16 cellular contexts compared by ENCODE assay signal in the genomic region with DNA sequence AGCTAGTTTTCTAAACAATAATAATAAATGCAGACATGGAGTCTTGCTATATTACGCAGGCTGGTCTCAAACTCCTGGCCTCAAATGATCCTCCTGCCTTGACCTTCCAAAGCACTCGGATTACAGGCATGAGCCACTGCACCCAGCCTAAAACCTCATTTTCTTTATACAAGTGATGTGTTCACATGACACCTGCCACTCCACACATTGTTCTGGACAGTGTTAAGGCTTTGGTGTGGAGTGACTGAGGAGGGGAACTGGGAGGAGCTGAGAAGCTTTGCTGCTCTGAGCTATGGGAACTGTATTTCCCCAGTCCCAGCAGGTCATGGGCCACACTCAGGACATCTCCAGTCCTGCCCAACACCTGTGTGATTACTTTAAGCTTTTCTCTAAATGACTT.
DNase-seq lines count a peak whose midpoint lies in the region; TF ChIP-seq lines count a peak whose summit lies in the region.
"Had no signal": no experiment of that assay in that cellular context is flagged by ENCODE, and none has a peak within 500 bp of the region (broad histone marks: within the 10 kb centered on the region; RNA-seq: fewer than 3 reads in every experiment).

No MANE protein-coding gene starts in this region.

- no peaks in the 10 kb centered on the region for H3K9me3 ChIP-seq in WERI-Rb-1 (ENCODE audit: severe bottlenecking)
- no peaks in the 10 kb centered on the region for H3K9me3 ChIP-seq in vagina
- H3K9me3 ChIP-seq: BE2C, BLaER1 had no signal

- H3K27ac ChIP-seq in WERI-Rb-1 (no peak overlapping the region), vagina (no peak overlapping the region)
- H3K27ac ChIP-seq: BLaER1 had no signal

- H3K4me3 ChIP-seq in WERI-Rb-1 (ENCODE audit: low read depth, low read length) (no peak overlapping the region), vagina (no peak overlapping the region)
- H3K4me3 ChIP-seq: BLaER1 had no signal

- no peaks in the 10 kb centered on the region for H3K4me1 ChIP-seq in vagina
- H3K4me1 ChIP-seq: BE2C had no signal

- peak; percentile 38 for DNase-seq in SK-N-DZ (ENCODE audit: low spot score)
- DNase-seq in WERI-Rb-1: peak; percentile 53
- DNase-seq in vagina (ENCODE audit: extremely low spot score in 2 of 2): peak; percentile 34 to 58
- no peak for DNase-seq in NAMALWA (ENCODE audit: low spot score)
- DNase-seq in DMS114 treated with DMSO at 0.1 percent for 48 hours (lab: John Stamatoyannopoulos, UW; ENCODE audit: unreplicated experiment): no peak
- no peak for DNase-seq in NCI-H2029 treated with DMSO at 0.1 percent for 48 hours (lab: John Stamatoyannopoulos, UW)
- DNase-seq: 8988T; ACHN; BE2C; C1 segment of cervical spinal cord; CD4-positive, alpha-beta T cell; CD8-positive, alpha-beta T cell; DMS 273 treated with DMSO at 0.1 percent for 48 hours; DMS79 treated with DMSO at 0.1 percent for 48 hours; GF-D8 had no signal

- H3K27me3 ChIP-seq in WERI-Rb-1 (ENCODE audit: insufficient read depth, low read depth, severe bottlenecking) (no peaks in the 10 kb centered on the region), vagina (no peaks in the 10 kb centered on the region)
- H3K27me3 ChIP-seq: BE2C, BLaER1 had no signal

- TF ChIP-seq CTCF in WERI-Rb-1 (IDR thresholded peaks at IDR 0.05; ENCODE audit: low read depth, low read length) (no peak), vagina (IDR thresholded peaks at IDR 0.05) (no peak)

- intact Hi-C loops in vagina (cut with DNase I): no loop called here

- no peaks in the 10 kb centered on the region for H3K36me3 ChIP-seq in WERI-Rb-1
- no peaks in the 10 kb centered on the region for H3K36me3 ChIP-seq in vagina
- H3K36me3 ChIP-seq: BE2C, BLaER1 had no signal

- TF ChIP-seq POLR2A in vagina (IDR thresholded peaks at IDR 0.05): no peak

Comparison
In these comparisons a context has a peak if more than half of its experiments do, and no peak if none do; other contexts are left out.
1. DNase-seq: peak in SK-N-DZ (single experiment), WERI-Rb-1 (single experiment) and vagina (2 of 2); none in NAMALWA (single experiment), DMS114 treated with DMSO at 0.1 percent for 48 hours (single experiment) and NCI-H2029 treated with DMSO at 0.1 percent for 48 hours (single experiment).